21 cellular contexts compared by ENCODE assay signal in genomic region chr12:107042801-107043200, GRCh38.
"Had no signal": no experiment of that assay in that cellular context is flagged by ENCODE, and none has a peak within 500 bp of the region (broad histone marks: within the 10 kb centered on the region; RNA-seq: fewer than 3 reads in every experiment).

No MANE protein-coding gene starts in this region.

- H3K27ac Mint-ChIP-seq: activated naive CD4-positive, alpha-beta T cell treated with anti-CD3 and anti-CD28 coated beads, Interleukin-2, amount 50 U/mL, for 72 hours; natural killer cell treated with Interleukin-12 subunit alpha and Interleukin-12 subunit beta and Interleukin-15 and Interleukin-18, amount 100 ng/mL, for 72 hours; stimulated activated memory B cell treated with anti-CD40 and anti-IgM and Interleukin-4, amounts not matched to agents 10 μg/mL and 1 μg/mL and 100 μg/mL, for 72 hours; WTC11 had no signal

- H3K27me3 ChIP-seq: adrenal gland, breast epithelium, gastroesophageal sphincter, vagina had no signal

- H3K4me1 ChIP-seq: adrenal gland, breast epithelium, gastroesophageal sphincter, prostate gland, vagina had no signal

- FAIRE-seq: astrocyte, islet of Langerhans had no signal

- H3K27me3 Mint-ChIP-seq: natural killer cell treated with Interleukin-12 subunit alpha and Interleukin-12 subunit beta and Interleukin-15 and Interleukin-18, amount 100 ng/mL, for 72 hours had no signal

- H3K36me3 ChIP-seq: adrenal gland, breast epithelium, gastroesophageal sphincter, prostate gland, vagina had no signal

- H3K27ac ChIP-seq: adrenal gland, breast epithelium, coronary artery, epithelial cell of prostate, gastroesophageal sphincter, prostate gland, vagina had no signal

- H3K4me3 ChIP-seq: adrenal gland, breast epithelium, coronary artery, gastroesophageal sphincter, lung, prostate gland, vagina had no signal

- H3K4me1 Mint-ChIP-seq: stimulated activated memory B cell treated with anti-CD40 and anti-IgM and Interleukin-4, amounts not matched to agents 10 μg/mL and 1 μg/mL and 100 μg/mL, for 72 hours; WTC11 had no signal

- H3K9me3 Mint-ChIP-seq: natural killer cell treated with Interleukin-12 subunit alpha and Interleukin-12 subunit beta and Interleukin-15 and Interleukin-18, amount 100 ng/mL, for 72 hours had no signal

- DNase-seq: activated T-cell treated with anti-CD3 and anti-CD28 coated beads, Interleukin-2, amount 50 U/mL, for 1 hour; adrenal gland; head of caudate nucleus; stimulated activated CD4-positive, alpha-beta T cell treated with anti-CD3 and anti-CD28 coated beads, Interleukin-12 subunit alpha, Interleukin-12 subunit beta, amount 100 ng/mL, for 4 hours; stimulated activated CD4-positive, alpha-beta T cell treated with anti-CD3 and anti-CD28 coated beads, Interleukin-1b, Interleukin-23, amount 100 ng/mL, for 48 hours; T-helper 1 cell; T-helper 9 cell; trophoblast cell had no signal

- ATAC-seq: activated naive CD4-positive, alpha-beta T cell treated with anti-CD3 and anti-CD28 coated beads, Interleukin-2, amount 50 U/mL, for 72 hours; gastroesophageal sphincter; natural killer cell treated with Interleukin-12 subunit alpha and Interleukin-12 subunit beta and Interleukin-15 and Interleukin-18, amount 100 ng/mL, for 72 hours; stimulated activated memory B cell treated with anti-CD40 and anti-IgM and Interleukin-4, amounts not matched to agents 10 μg/mL and 1 μg/mL and 100 μg/mL, for 72 hours; WTC11 had no signal

- H3K4me3 Mint-ChIP-seq: natural killer cell treated with Interleukin-12 subunit alpha and Interleukin-12 subunit beta and Interleukin-15 and Interleukin-18, amount 100 ng/mL, for 72 hours; stimulated activated memory B cell treated with anti-CD40 and anti-IgM and Interleukin-4, amounts not matched to agents 10 μg/mL and 1 μg/mL and 100 μg/mL, for 72 hours; WTC11 had no signal

- H3K9me3 ChIP-seq: adrenal gland, gastroesophageal sphincter, prostate gland, vagina had no signal
